1 cellular context compared by ENCODE assay signal in genomic region chr5:16807475-16807874, GRCh38.
TF ChIP-seq lines count a peak whose summit lies in the region.

No MANE protein-coding gene starts in this region.

TF ChIP-seq in SK-N-SH, 30 proteins besides CTCF, POLR2A, EP300 and RAD21:
- TF ChIP-seq MAX (IDR thresholded peaks at IDR 0.05; ENCODE audit: low read depth): no peak
- TF ChIP-seq POLR2AphosphoS5 (IDR thresholded peaks at IDR 0.05; ENCODE audit: low read depth, low read length): no peak
